In genomic region chr1:205391386-205391785, GRCh38 we compare ENCODE assay signal across 21 cellular contexts. TPM values are rescaled to one million over a fixed set of nuclear protein-coding genes. Genes with fewer than 3 reads are reported as not detected.
DNase-seq lines count a peak whose midpoint lies in the region; ATAC-seq, FAIRE-seq and TF ChIP-seq lines count a peak whose summit lies in the region.
"Had no signal": no experiment of that assay in that cellular context is flagged by ENCODE, and none has a peak within 500 bp of the region (broad histone marks: within the 10 kb centered on the region; RNA-seq: fewer than 3 reads in every experiment).

No MANE protein-coding gene starts in this region.

- H3K9me3 ChIP-seq in Peyer's patch (no peaks in the 10 kb centered on the region), colonic mucosa (no peaks in the 10 kb centered on the region), small intestine (ENCODE audit: control insufficient read depth, low read depth) (no peaks in the 10 kb centered on the region)

- TF ChIP-seq CTCF in Peyer's patch (IDR thresholded peaks at IDR 0.05) (no peak), colonic mucosa (IDR thresholded peaks at IDR 0.05) (no peak)

- intact Hi-C loops in colonic mucosa (cut with DNase I), result loop anchor here (10.0 kb wide), 1 partner anchor 133 kb away; no protein-coding TSS in a partner anchor
- intact Hi-C loops in left colon (cut with DNase I, micrococcal nuclease), result loop anchor here in 1 of 2 donors (10.0 kb wide), 1 partner anchor 93 kb away; no protein-coding TSS in a partner anchor

- H3K9ac ChIP-seq in colonic mucosa (ENCODE audit: low read depth in 2 of 2, low read length in 2 of 2), result no peak overlapping the region
- H3K9ac ChIP-seq: BLaER1 had no signal

- H3K4me3 ChIP-seq in Peyer's patch (no peak overlapping the region), colonic mucosa (no peak overlapping the region), small intestine (ENCODE audit: low read depth in 1 of 2, low read length in 2 of 2) (no peak overlapping the region)
- H3K4me3 ChIP-seq: A549, BLaER1, K562 had no signal

- FAIRE-seq in small intestine (lab: Jason Lieb, UNC) (no peak), GM12892 (lab: Jason Lieb, UNC) (no peak)
- FAIRE-seq: A549, K562 had no signal

- H3K27ac ChIP-seq in Peyer's patch (no peak overlapping the region), colonic mucosa (no peak overlapping the region), small intestine (ENCODE audit: low read depth in 1 of 2, low read length in 1 of 2) (no peak overlapping the region)
- H3K27ac ChIP-seq: A549, BLaER1, HL-60 had no signal

- H3K36me3 ChIP-seq in Peyer's patch, result no peaks in the 10 kb centered on the region
- H3K36me3 ChIP-seq in colonic mucosa, result no peaks in the 10 kb centered on the region
- no peaks in the 10 kb centered on the region for H3K36me3 ChIP-seq in small intestine (ENCODE audit: control insufficient read depth in 2 of 2, insufficient read depth in 2 of 2, low read length in 2 of 2)
- H3K36me3 ChIP-seq: BLaER1 had no signal

- ATAC-seq in left colon, result peak; percentile 89
- ATAC-seq in HG03139 (IDR thresholded peaks at IDR 0.05; ENCODE audit: unreplicated experiment), result no peak
- ATAC-seq: A549, K562 had no signal

- WGBS in small intestine, 3 donors, result 3 to 63% (median 37%) methylated on average over 7 of the region's 7 CpGs

- DNase-seq in Peyer's patch (peak in 2 of 3 donors; percentile 51 to 52), colonic mucosa (peak; percentile 69), left colon (peak; percentile 32 to 43), small intestine (peak; percentile 65), NCI-H748 (lab: John Stamatoyannopoulos, UW; ENCODE audit: unreplicated experiment) (no peak), AG08396 (ENCODE audit: low spot score) (no peak), GM12892 (ENCODE audit: insufficient read length) (no peak)
- DNase-seq: CD4-positive, alpha-beta memory T cell; DMS153; DMS79 treated with DMSO at 0.1 percent for 48 hours; GF-D8; GOT3; H9; IMR-90 had no signal

- H3K4me1 ChIP-seq in Peyer's patch (no peaks in the 10 kb centered on the region), colonic mucosa (no peaks in the 10 kb centered on the region), small intestine (ENCODE audit: control insufficient read depth in 2 of 2, insufficient read depth in 1 of 2, low read depth in 1 of 2, low read length in 1 of 2) (no peaks in the 10 kb centered on the region)
- H3K4me1 ChIP-seq: A549, BLaER1 had no signal

- no peak for TF ChIP-seq POLR2A in Peyer's patch (IDR thresholded peaks at IDR 0.05)
- no peak for TF ChIP-seq POLR2A in GM12892 (IDR thresholded peaks at IDR 0.05; ENCODE audit: low read depth, low read length)

- H3K27me3 ChIP-seq in Peyer's patch (no peaks in the 10 kb centered on the region), colonic mucosa (no peaks in the 10 kb centered on the region), small intestine (ENCODE audit: control insufficient read depth in 2 of 2, insufficient read depth in 2 of 2, low read length in 2 of 2) (no peaks in the 10 kb centered on the region)
- H3K27me3 ChIP-seq: BLaER1 had no signal

RNA-seq across cellular contexts. Expression of gene LEMD1, which starts 30.5 kb away (rescaled TPM):
- total RNA-seq in Peyer's patch (1 to 10 TPM in 2 of 4 donors, not detected in 2; 2.4 to 3.7 TPM), colonic mucosa (1 to 10 TPM in 1 of 2 donors, under 1 TPM in 1; 0.77 to 1.1 TPM), left colon (1 to 10 TPM in 1 of 2 donors, not detected in 1; 1.1 TPM)
- polyA plus RNA-seq in small intestine, result 1 to 10 TPM in 2 of 3 donors, under 1 TPM in 1; 0.34 to 3.8 (median 1.1) TPM
- polyA plus RNA-seq in GM12892 (2012; ENCODE audit: missing spikeins), result not detected
- total RNA-seq: HT1080, IMR-90 had no signal
- polyA plus RNA-seq: CD14-positive monocyte; CD4-positive, alpha-beta memory T cell; IMR-90 had no signal

RNA-seq across cellular contexts. Expression of gene KLHDC8A, which starts 34.7 kb away (rescaled TPM):
- total RNA-seq in Peyer's patch (not detected), colonic mucosa (under 1 TPM; 0.44 to 0.58 TPM), left colon (under 1 TPM; 0.40 to 0.59 TPM)
- 1 to 10 TPM in 2 of 3 donors, under 1 TPM in 1; 0.22 to 1.7 (median 1.1) TPM for polyA plus RNA-seq in small intestine
- not detected for polyA plus RNA-seq in GM12892 (2012; ENCODE audit: missing spikeins)
- total RNA-seq: CD4-positive, alpha-beta memory T cell; HT1080; IMR-90 had no signal
- polyA plus RNA-seq: CD14-positive monocyte; CD4-positive, alpha-beta memory T cell; IMR-90 had no signal

Comparison
In these comparisons a context has a peak if more than half of its experiments do, and no peak if none do; other contexts are left out.
1. DNase-seq: peak in Peyer's patch (2 of 3), colonic mucosa (single experiment), left colon (2 of 2) and small intestine (single experiment); none in NCI-H748 (single experiment), AG08396 (single experiment) and GM12892 (single experiment).